8 cellular contexts compared by ENCODE assay signal in the genomic region with DNA sequence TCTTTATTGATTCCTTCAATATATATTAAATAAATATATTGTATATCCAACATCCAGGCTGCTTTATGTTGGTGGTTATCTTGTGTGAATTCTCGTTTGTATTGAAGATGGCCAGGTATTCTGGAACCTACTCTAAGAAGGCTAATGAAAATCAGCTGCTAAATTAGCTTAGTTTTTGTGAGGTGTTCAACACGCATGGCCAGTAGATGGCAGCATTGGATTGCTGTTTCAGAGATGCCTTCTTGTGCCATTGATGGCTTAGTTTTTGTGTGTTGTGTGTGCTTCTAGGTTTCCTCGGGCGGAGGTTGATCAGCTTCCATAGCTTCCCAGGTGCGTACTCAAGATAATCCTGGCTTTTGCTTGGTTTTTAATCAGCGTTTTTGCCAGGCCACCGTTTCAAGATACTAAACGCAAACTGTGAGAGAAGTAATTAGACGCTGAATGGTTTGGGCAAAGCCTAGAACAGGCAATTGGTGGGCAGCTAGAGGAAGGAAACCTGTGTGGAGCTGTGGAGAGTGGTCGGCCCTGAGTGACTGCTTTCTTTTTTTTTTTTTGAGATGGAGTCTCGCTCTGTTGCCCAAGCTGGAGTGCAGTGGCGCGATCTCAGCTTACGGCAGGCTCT. TPM values are rescaled to one million over a fixed set of nuclear protein-coding genes. Genes with fewer than 3 reads are reported as not detected.
A peak's percentile ranks its signal among the peaks of the same experiment; 100 is the strongest.
DNase-seq lines count a peak whose midpoint lies in the region; ATAC-seq and TF ChIP-seq lines count a peak whose summit lies in the region.

No MANE protein-coding gene starts in this region.

- POLR2A ChIA-PET in A673 (lab: Charles Lee; ENCODE audit: low non-redundant PET), result no interaction called here

- CTCF ChIA-PET in A673 (lab: Charles Lee), result interaction anchor here (0.5 to 1.3 kb wide), 20 partner anchors 10 to 669 kb away, joined by 3 to 17 read pairs (median 4); a partner anchor contains a TSS

- no TSS peak for BruUV-seq in A673 (replicated peaks; lab: Mats Ljungman, UMichigan)

- no peak overlapping the region for H3K27ac ChIP-seq in A673 (ENCODE audit: low read depth, low read length, poor library complexity, severe bottlenecking)

- intact Hi-C loops in A673 (cut with micrococcal nuclease; ENCODE audit: unreplicated experiment), result loop anchor here (5.0 to 10.0 kb wide), 4 partner anchors 67 to 624 kb away; a partner anchor contains a TSS

- DNase-seq in A673 (ENCODE audit: low spot score) (peak; percentile 86), NCI-H2196 treated with DMSO at 0.1 percent for 48 hours (lab: John Stamatoyannopoulos, UW; ENCODE audit: unreplicated experiment) (peak; percentile 22), cerebellar nuclear complex (lab: John Stamatoyannopoulos, UW) (peak; percentile 6 to 59), left kidney (ENCODE audit: low read depth, low spot score) (peak; percentile 93)
- peak; percentile 59 for DNase-seq in activated CD4-positive, CD25-positive, alpha-beta regulatory T cell treated with anti-CD3 and anti-CD28 coated beads, Interleukin-2, amount 50 U/mL, for 72 hours
- DNase-seq in stimulated activated CD4-positive, alpha-beta T cell treated with anti-CD3 and anti-CD28 coated beads, Interleukin-4, amount 100 ng/mL, for 4 hours, result peak; percentile 51 to 58

- no peaks in the 10 kb centered on the region for H3K9me3 ChIP-seq in A673 (ENCODE audit: low read depth, low read length, poor library complexity, severe bottlenecking)

- TF ChIP-seq CTCF in A673 (conservative IDR thresholded peaks at IDR 0.05; ENCODE audit: low read depth, low read length), result peak; percentile 91

- H3K36me3 ChIP-seq in A673 (ENCODE audit: insufficient read depth, low read length, poor library complexity, severe bottlenecking), result no peaks in the 10 kb centered on the region

- peaks cover 3% of the 10 kb centered on the region for H3K4me1 ChIP-seq in A673 (ENCODE audit: insufficient read depth, low read length, poor library complexity, severe bottlenecking)

- no peak overlapping the region for H3K4me3 ChIP-seq in A673 (ENCODE audit: low read depth, low read length, poor library complexity, severe bottlenecking)

- no peaks in the 10 kb centered on the region for H3K27me3 ChIP-seq in A673 (replicated peaks; ENCODE audit: insufficient read depth, low read depth, low read length, poor library complexity)

- ATAC-seq in GM18508 (IDR thresholded peaks at IDR 0.05; ENCODE audit: insufficient read depth, unreplicated experiment) (peak; percentile 68), HG03097 (IDR thresholded peaks at IDR 0.05; ENCODE audit: low FRiP score, unreplicated experiment) (peak; percentile 72)

RNA-seq across cellular contexts. Expression of a gene that starts 15.1 kb away (rescaled TPM):
- 20.5 and 27.6 TPM in 2 replicates for total RNA-seq in A673 (2021)

Comparison
In these comparisons a context has a peak if more than half of its experiments do, and no peak if none do; other contexts are left out.
1. DNase-seq: peak in every context shown above with its lines; median percentile 93 in left kidney; 86 in A673; 59 in activated CD4-positive, CD25-positive, alpha-beta regulatory T cell treated with anti-CD3 and anti-CD28 coated beads, Interleukin-2, amount 50 U/mL, for 72 hours; 54 in stimulated activated CD4-positive, alpha-beta T cell treated with anti-CD3 and anti-CD28 coated beads, Interleukin-4, amount 100 ng/mL, for 4 hours; 32 in cerebellar nuclear complex; 22 in NCI-H2196 treated with DMSO at 0.1 percent for 48 hours.